25 cellular contexts compared by ENCODE assay signal in the genomic region with DNA sequence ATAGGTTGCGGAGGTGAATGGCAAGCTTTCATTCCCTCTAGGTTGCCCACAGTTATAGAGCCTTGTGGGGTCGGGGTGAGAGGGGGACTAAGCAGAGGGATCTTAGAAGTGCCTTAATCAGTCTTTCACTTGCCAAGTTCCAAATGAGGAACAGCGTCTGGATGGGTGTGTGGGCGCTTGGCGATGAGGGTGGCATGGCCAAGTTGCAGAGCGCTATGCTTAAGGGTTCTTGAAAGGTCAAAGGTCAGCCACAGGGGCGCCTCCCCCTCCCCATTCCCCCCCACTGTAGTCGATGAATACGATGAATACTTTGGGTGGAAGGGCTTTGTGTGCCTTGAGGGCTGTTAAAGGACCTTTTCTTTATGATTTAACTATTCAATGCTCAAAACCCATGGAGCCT.
"Had no signal": no experiment of that assay in that cellular context is flagged by ENCODE, and none has a peak within 500 bp of the region (broad histone marks: within the 10 kb centered on the region; RNA-seq: fewer than 3 reads in every experiment).

No MANE protein-coding gene starts in this region.

- ATAC-seq: activated CD4-positive, CD25-positive, alpha-beta regulatory T cell treated with anti-CD3 and anti-CD28 coated beads, Interleukin-2, amount 50 U/mL, for 24 hours; gastrocnemius medialis; heart left ventricle; left ventricle myocardium superior; mucosa of descending colon; pancreas had no signal

- H3K9me3 ChIP-seq: adrenal gland, breast epithelium, gastrocnemius medialis, heart left ventricle, mucosa of descending colon, pancreas, sigmoid colon, spleen, testis had no signal

- H3K4me1 Mint-ChIP-seq: activated naive CD4-positive, alpha-beta T cell treated with anti-CD3 and anti-CD28 coated beads, Interleukin-2, amount 50 U/mL, for 24 hours; immature natural killer cell; naive B cell; stimulated activated memory B cell treated with anti-CD40 and anti-IgM and Interleukin-4, amounts not matched to agents 10 μg/mL and 1 μg/mL and 100 μg/mL, for 72 hours had no signal

- H3K9me3 Mint-ChIP-seq: activated naive CD4-positive, alpha-beta T cell treated with anti-CD3 and anti-CD28 coated beads, Interleukin-2, amount 50 U/mL, for 24 hours; stimulated activated memory B cell treated with anti-CD40 and anti-IgM and Interleukin-4, amounts not matched to agents 10 μg/mL and 1 μg/mL and 100 μg/mL, for 72 hours; type B pancreatic cell had no signal

- H3K27ac ChIP-seq: adrenal gland, gastrocnemius medialis, heart left ventricle, pancreas, sigmoid colon, spleen, testis had no signal

- H3K4me1 ChIP-seq: testis had no signal

- H3K27me3 Mint-ChIP-seq: activated naive CD4-positive, alpha-beta T cell treated with anti-CD3 and anti-CD28 coated beads, Interleukin-2, amount 50 U/mL, for 24 hours had no signal

- H3K4me3 Mint-ChIP-seq: activated naive CD4-positive, alpha-beta T cell treated with anti-CD3 and anti-CD28 coated beads, Interleukin-2, amount 50 U/mL, for 24 hours; immature natural killer cell; naive B cell; stimulated activated memory B cell treated with anti-CD40 and anti-IgM and Interleukin-4, amounts not matched to agents 10 μg/mL and 1 μg/mL and 100 μg/mL, for 72 hours; type B pancreatic cell had no signal

- H3K27ac Mint-ChIP-seq: activated naive CD4-positive, alpha-beta T cell treated with anti-CD3 and anti-CD28 coated beads, Interleukin-2, amount 50 U/mL, for 24 hours; immature natural killer cell; naive B cell; stimulated activated memory B cell treated with anti-CD40 and anti-IgM and Interleukin-4, amounts not matched to agents 10 μg/mL and 1 μg/mL and 100 μg/mL, for 72 hours; type B pancreatic cell had no signal

- H3K36me3 ChIP-seq: adrenal gland, breast epithelium, gastrocnemius medialis, heart left ventricle, pancreas, sigmoid colon, spleen had no signal

- H3K27me3 ChIP-seq: adrenal gland, breast epithelium, gastrocnemius medialis, heart left ventricle, pancreas, sigmoid colon, spleen, testis had no signal

- H3K36me3 Mint-ChIP-seq: activated naive CD4-positive, alpha-beta T cell treated with anti-CD3 and anti-CD28 coated beads, Interleukin-2, amount 50 U/mL, for 24 hours; immature natural killer cell; naive B cell; stimulated activated memory B cell treated with anti-CD40 and anti-IgM and Interleukin-4, amounts not matched to agents 10 μg/mL and 1 μg/mL and 100 μg/mL, for 72 hours had no signal

- DNase-seq: activated CD4-positive, alpha-beta T cell treated with anti-CD3 and anti-CD28 coated beads, Interleukin-2, amount 50 U/mL, for 1 hour; activated CD8-positive, alpha-beta memory T cell treated with anti-CD3 and anti-CD28 coated beads for 24 hours; activated CD8-positive, alpha-beta memory T cell treated with anti-CD3 and anti-CD28 coated beads, Interleukin-2, amount 50 U/mL, for 48 hours; activated effector memory CD4-positive, alpha-beta T cell treated with anti-CD3 and anti-CD28 coated beads, Interleukin-2, amount 50 U/mL, for 16 hours; activated T-cell treated with anti-CD3 and anti-CD28 coated beads, Interleukin-2, amount 50 U/mL, for 48 hours; adrenal gland; effector CD4-positive, alpha-beta T cell; gastrocnemius medialis; heart left ventricle; immature natural killer cell; left ventricle myocardium superior; mucosa of descending colon; naive B cell; pancreas; sigmoid colon; spleen; stimulated activated CD4-positive, alpha-beta T cell treated with anti-CD3 and anti-CD28 coated beads, Interleukin-4, amount 100 ng/mL, for 4 hours; T1000; testis had no signal

- H3K4me3 ChIP-seq: adrenal gland, breast epithelium, coronary artery, gastrocnemius medialis, heart left ventricle, mucosa of descending colon, pancreas, sigmoid colon, spleen, testis had no signal
